1 cellular context compared by ENCODE assay signal in the genomic region with DNA sequence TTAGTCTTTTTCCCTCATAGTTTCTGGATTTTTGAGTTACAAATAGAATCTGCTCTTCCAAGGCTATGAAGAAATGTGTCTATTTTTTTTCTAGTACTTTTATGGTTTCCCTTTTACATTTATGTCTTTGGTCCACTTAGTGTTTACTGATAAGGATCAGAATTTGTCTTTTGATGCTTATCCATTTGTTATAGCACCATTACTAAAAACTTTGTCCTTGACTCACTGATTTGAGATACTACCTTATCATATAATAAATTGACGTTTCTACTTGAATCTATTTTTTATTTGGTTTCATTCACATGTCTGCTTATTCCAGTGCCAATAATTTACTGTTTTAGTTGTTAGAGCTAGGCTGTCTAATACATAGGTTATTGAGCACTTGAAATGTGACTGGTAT.
A peak's percentile ranks its signal among the peaks of the same experiment; 100 is the strongest.
TF ChIP-seq lines count a peak whose summit lies in the region.

No MANE protein-coding gene starts in this region.

TF ChIP-seq in SK-N-SH, 30 proteins besides CTCF, POLR2A, EP300 and RAD21 (continued from another document):
- TF ChIP-seq MXI1 (IDR thresholded peaks at IDR 0.05; ENCODE audit: low read depth, low read length) (no peak), SIN3A (IDR thresholded peaks at IDR 0.05; ENCODE audit: borderline replicate concordance, low read depth, low read length) (no peak), CHD2 (IDR thresholded peaks at IDR 0.05; ENCODE audit: low read length, partially characterized antibody) (no peak), FOXJ3 (CRISPR knock-in tag; IDR thresholded peaks at IDR 0.05) (no peak), TEAD4 (IDR thresholded peaks at IDR 0.05; ENCODE audit: borderline replicate concordance, insufficient read depth) (0 out of 2 replicates have a peak, but pooled peaks have one; percentile 25), RXRA (IDR thresholded peaks at IDR 0.05; ENCODE audit: borderline replicate concordance, low read depth) (no peak), TAF1 (IDR thresholded peaks at IDR 0.05; ENCODE audit: borderline replicate concordance, low read depth, low read length) (no peak), MEF2A (IDR thresholded peaks at IDR 0.05; ENCODE audit: borderline replicate concordance, low read depth) (no peak), SMC3 (IDR thresholded peaks at IDR 0.05; ENCODE audit: low read depth, low read length) (no peak), USF1 (IDR thresholded peaks at IDR 0.05; ENCODE audit: borderline replicate concordance, low read depth) (no peak), FOSL2 (IDR thresholded peaks at IDR 0.05; ENCODE audit: borderline replicate concordance, low read depth) (peak; percentile 18; the same call in 1 of the 2 replicates), ELF1 (IDR thresholded peaks at IDR 0.05) (no peak), FOXM1 (IDR thresholded peaks at IDR 0.05; ENCODE audit: low read depth) (no peak), POLR2AphosphoS5 (IDR thresholded peaks at IDR 0.05; ENCODE audit: low read depth, low read length) (no peak), RCOR1 (IDR thresholded peaks at IDR 0.05; ENCODE audit: low read length) (no peak), TCF12 (IDR thresholded peaks at IDR 0.05) (peak; percentile 38), GABPA (IDR thresholded peaks at IDR 0.05; ENCODE audit: low read depth) (no peak), NFIC (IDR thresholded peaks at IDR 0.05; ENCODE audit: borderline replicate concordance) (no peak), YY1 (IDR thresholded peaks at IDR 0.05; ENCODE audit: low read depth) (no peak), PBX3 (IDR thresholded peaks at IDR 0.05) (peak; percentile 43)
- TF ChIP-seq, protein P1, sequence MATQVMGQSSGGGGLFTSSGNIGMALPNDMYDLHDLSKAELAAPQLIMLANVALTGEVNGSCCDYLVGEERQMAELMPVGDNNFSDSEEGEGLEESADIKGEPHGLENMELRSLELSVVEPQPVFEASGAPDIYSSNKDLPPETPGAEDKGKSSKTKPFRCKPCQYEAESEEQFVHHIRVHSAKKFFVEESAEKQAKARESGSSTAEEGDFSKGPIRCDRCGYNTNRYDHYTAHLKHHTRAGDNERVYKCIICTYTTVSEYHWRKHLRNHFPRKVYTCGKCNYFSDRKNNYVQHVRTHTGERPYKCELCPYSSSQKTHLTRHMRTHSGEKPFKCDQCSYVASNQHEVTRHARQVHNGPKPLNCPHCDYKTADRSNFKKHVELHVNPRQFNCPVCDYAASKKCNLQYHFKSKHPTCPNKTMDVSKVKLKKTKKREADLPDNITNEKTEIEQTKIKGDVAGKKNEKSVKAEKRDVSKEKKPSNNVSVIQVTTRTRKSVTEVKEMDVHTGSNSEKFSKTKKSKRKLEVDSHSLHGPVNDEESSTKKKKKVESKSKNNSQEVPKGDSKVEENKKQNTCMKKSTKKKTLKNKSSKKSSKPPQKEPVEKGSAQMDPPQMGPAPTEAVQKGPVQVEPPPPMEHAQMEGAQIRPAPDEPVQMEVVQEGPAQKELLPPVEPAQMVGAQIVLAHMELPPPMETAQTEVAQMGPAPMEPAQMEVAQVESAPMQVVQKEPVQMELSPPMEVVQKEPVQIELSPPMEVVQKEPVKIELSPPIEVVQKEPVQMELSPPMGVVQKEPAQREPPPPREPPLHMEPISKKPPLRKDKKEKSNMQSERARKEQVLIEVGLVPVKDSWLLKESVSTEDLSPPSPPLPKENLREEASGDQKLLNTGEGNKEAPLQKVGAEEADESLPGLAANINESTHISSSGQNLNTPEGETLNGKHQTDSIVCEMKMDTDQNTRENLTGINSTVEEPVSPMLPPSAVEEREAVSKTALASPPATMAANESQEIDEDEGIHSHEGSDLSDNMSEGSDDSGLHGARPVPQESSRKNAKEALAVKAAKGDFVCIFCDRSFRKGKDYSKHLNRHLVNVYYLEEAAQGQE (IDR thresholded peaks at IDR 0.05; ENCODE audit: low read depth, low read length): no peak
- TF ChIP-seq, protein P2, sequence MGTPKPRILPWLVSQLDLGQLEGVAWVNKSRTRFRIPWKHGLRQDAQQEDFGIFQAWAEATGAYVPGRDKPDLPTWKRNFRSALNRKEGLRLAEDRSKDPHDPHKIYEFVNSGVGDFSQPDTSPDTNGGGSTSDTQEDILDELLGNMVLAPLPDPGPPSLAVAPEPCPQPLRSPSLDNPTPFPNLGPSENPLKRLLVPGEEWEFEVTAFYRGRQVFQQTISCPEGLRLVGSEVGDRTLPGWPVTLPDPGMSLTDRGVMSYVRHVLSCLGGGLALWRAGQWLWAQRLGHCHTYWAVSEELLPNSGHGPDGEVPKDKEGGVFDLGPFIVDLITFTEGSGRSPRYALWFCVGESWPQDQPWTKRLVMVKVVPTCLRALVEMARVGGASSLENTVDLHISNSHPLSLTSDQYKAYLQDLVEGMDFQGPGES (IDR thresholded peaks at IDR 0.05; ENCODE audit: low read depth, low read length): no peak
